ENCODE assay signal across 8 cellular contexts in the genomic region with DNA sequence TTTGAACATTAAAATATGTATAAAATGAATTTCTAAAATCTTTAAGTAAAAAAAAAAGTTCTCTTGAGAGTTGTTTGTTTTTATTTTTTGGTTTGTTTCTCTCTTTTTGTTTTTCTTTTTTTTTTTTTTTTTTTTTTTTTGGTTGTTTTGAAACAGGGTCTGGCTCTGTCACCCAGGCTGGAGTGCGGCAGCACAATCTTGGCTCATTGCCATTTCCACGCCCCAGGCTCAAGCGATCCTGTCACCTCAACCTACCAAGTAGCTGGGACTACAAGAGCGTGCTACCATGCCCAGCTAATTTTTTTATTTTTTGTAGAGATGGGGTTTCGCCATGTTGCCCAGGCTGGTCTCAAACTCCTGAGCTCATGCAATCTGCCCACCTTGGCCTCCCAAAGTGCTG. TPM values are rescaled to one million over a fixed set of nuclear protein-coding genes. Genes with fewer than 3 reads are reported as not detected.
"Had no signal": no experiment of that assay in that cellular context is flagged by ENCODE, and none has a peak within 500 bp of the region (broad histone marks: within the 10 kb centered on the region; RNA-seq: fewer than 3 reads in every experiment).

No MANE protein-coding gene starts in this region.

RNA-seq across cellular contexts. Expression of a gene that starts 59.4 kb away (rescaled TPM):
- total RNA-seq: activated T-helper 1 cell treated with anti-CD3 and anti-CD28 coated beads, Interleukin-12 subunit alpha, Interleukin-12 subunit beta, Interleukin-2, Interleukin-4 antibody, amounts not matched to agents 30 ng/mL and 10 ng/mL and 1 ng/mL, durations not matched to agents 14 hours and 24 hours and 36 hours; cerebellum; dermis blood vessel endothelial cell; gastrocnemius medialis; lung microvascular endothelial cell; neural crest cell; osteoblast; pulmonary artery endothelial cell had no signal
